Comparison of ENCODE assay signal across 8 cellular contexts in genomic region chr1:223189903-223190724, GRCh38. TPM values are rescaled to one million over a fixed set of nuclear protein-coding genes. Genes with fewer than 3 reads are reported as not detected.
DNase-seq lines count a peak whose midpoint lies in the region; ATAC-seq and TF ChIP-seq lines count a peak whose summit lies in the region.

No MANE protein-coding gene starts in this region.

- H3K4me3 ChIP-seq in osteoblast (ENCODE audit: insufficient read depth, low read length), result no peak overlapping the region

- H3K27me3 ChIP-seq in osteoblast (ENCODE audit: insufficient read depth, low read length), result peaks cover 15% of the 10 kb centered on the region

- no peaks in the 10 kb centered on the region for H3K79me2 ChIP-seq in osteoblast (ENCODE audit: insufficient read depth, low read length)

- peak overlapping the region; percentile 41 for H3K4me2 ChIP-seq in osteoblast (ENCODE audit: insufficient read depth, low read length)

- no peaks in the 10 kb centered on the region for H3K9me3 ChIP-seq in osteoblast (ENCODE audit: low read depth, low read length)

- no peak for TF ChIP-seq CTCF in osteoblast (IDR thresholded peaks at IDR 0.05; ENCODE audit: extremely low read depth, low read depth, low read length)

- H2AFZ ChIP-seq in osteoblast (ENCODE audit: low read length), result no peak overlapping the region

- peak; percentile 46 for ATAC-seq in GM18861 (IDR thresholded peaks at IDR 0.05; ENCODE audit: unreplicated experiment)

- H3K36me3 ChIP-seq in osteoblast (ENCODE audit: insufficient read depth, low read length), result no peaks in the 10 kb centered on the region

- peak overlapping the region; percentile 40 for H3K27ac ChIP-seq in osteoblast (ENCODE audit: low read depth, low read length)

- H3K4me1 ChIP-seq in osteoblast (ENCODE audit: insufficient read depth, low read length), result peaks cover 12% of the 10 kb centered on the region

- DNase-seq in LHCN-M2 (ENCODE audit: low read depth) (peak; percentile 97), osteoblast (ENCODE audit: insufficient read length, low spot score, missing footprints) (peak; percentile 93), occipital lobe (lab: John Stamatoyannopoulos, UW) (no peak), ecto neural progenitor cell (ENCODE audit: low spot score) (no peak), NCI-H69 (lab: John Stamatoyannopoulos, UW) (no peak), mesenteric fat pad (ENCODE audit: low spot score) (no peak)
- DNase-seq in activated T-cell treated with anti-CD3 and anti-CD28 coated beads, Interleukin-2, amount 50 U/mL, for 1 hour, result peak; percentile 48

- H4K20me1 ChIP-seq in osteoblast (ENCODE audit: insufficient read depth, low read length), result no peaks in the 10 kb centered on the region

RNA-seq across cellular contexts. Expression of gene TLR5, which starts 47.1 kb away (rescaled TPM):
- total RNA-seq in LHCN-M2 (2014; rRNA removed), result 0.11 and 0.13 TPM in 2 replicates
- polyA plus RNA-seq in LHCN-M2 (2012), result 0.26 TPM
- under 0.01 and 0.88 TPM in 2 replicates for total RNA-seq in osteoblast
- 1.7 TPM for total RNA-seq in occipital lobe
- 10.5 TPM for total RNA-seq in mesenteric fat pad

Comparison
In these comparisons a context has a peak if more than half of its experiments do, and no peak if none do; other contexts are left out.
1. DNase-seq: peak in LHCN-M2 (single experiment), activated T-cell treated with anti-CD3 and anti-CD28 coated beads, Interleukin-2, amount 50 U/mL, for 1 hour (single experiment) and osteoblast (single experiment); none in occipital lobe (single experiment), ecto neural progenitor cell (single experiment), NCI-H69 (single experiment) and mesenteric fat pad (single experiment).